8 cellular contexts compared by ENCODE assay signal in the genomic region with DNA sequence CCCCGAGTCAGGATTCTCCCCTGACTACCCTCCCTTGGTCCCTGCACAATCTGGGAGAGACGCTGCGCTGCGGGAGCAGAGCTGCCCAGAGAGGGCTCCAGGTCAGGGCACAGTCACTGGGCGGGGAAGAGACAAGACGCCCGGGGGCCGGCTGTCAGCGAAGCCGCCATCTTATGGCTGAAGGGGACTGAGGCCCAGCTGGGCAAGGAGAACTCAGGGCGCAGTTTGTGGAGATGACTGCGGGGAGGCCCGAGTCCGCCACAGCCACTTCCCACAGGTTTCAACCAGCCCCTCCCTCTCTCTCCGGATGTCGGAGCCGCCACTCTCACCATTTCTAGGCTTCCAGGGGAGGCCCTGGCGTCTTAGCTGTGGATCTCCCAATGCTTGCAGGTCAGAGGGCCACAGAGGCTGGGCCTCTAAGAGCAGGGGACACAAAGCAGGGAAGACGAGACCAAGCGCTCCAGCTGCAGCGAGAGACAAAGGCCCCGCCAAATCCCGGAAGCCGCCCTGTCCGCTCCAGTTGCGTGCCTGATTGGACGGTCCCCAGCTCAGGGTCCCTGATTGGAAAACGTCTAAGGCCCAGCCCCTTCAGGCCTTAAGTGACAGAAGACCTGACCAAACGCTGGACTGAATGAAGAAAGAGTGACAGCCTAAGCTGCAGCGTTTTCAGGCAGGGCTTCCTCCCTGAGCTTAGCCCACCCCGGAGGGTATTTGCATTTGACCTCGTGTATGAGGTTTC. TPM values are rescaled to one million over a fixed set of nuclear protein-coding genes. Genes with fewer than 3 reads are reported as not detected.
DNase-seq lines count a peak whose midpoint lies in the region; ATAC-seq, FAIRE-seq and TF ChIP-seq lines count a peak whose summit lies in the region.

A gene (minus strand): TSS at position 484 of the 739 bp plus-strand sequence. CDS start 152 bp downstream, at position 332.

- ATAC-seq in GM19043 (IDR thresholded peaks at IDR 0.05; ENCODE audit: low read depth, unreplicated experiment) (peak; percentile 100), HG03354 (IDR thresholded peaks at IDR 0.05; ENCODE audit: poor library complexity, severe bottlenecking, unreplicated experiment) (peak; percentile 99)
- peak; percentile 100 for ATAC-seq in activated CD4-positive, alpha-beta T cell treated with anti-CD3 and anti-CD28 coated beads for 36 hours

- peak within 1 kb of the TSS; percentile 96 for H3K27ac Mint-ChIP-seq in activated CD4-positive, alpha-beta T cell treated with anti-CD3 and anti-CD28 coated beads for 36 hours

- CTCF ChIA-PET in activated CD4-positive, alpha-beta T cell treated with anti-CD3 and anti-CD28 coated beads for 36 hours (lab: Charles Lee) = interaction anchor here (0.7 to 1.4 kb wide), 5 partner anchors 13 to 145 kb away, joined by 3 to 4 read pairs (median 4); a partner anchor contains a TSS

- H3K4me3 Mint-ChIP-seq in activated CD4-positive, alpha-beta T cell treated with anti-CD3 and anti-CD28 coated beads for 36 hours = peak within 1 kb of the TSS; percentile 87

- TF ChIP-seq CTCF in AG10803 (conservative IDR thresholded peaks at IDR 0.05; ENCODE audit: low read length) = no peak

- H3K4me3 ChIP-seq in AG10803 (ENCODE audit: low read length) = peak within 1 kb of the TSS; percentile 79

- H3K36me3 Mint-ChIP-seq in activated CD4-positive, alpha-beta T cell treated with anti-CD3 and anti-CD28 coated beads for 36 hours (ENCODE audit: low read depth) = peaks cover 34% of the 10 kb centered on the region

- H3K27me3 Mint-ChIP-seq in activated CD4-positive, alpha-beta T cell treated with anti-CD3 and anti-CD28 coated beads for 36 hours = no peaks in the 10 kb centered on the region

- DNase-seq in AG10803 (ENCODE audit: low read depth) (peak; percentile 97), NCI-H524 (lab: John Stamatoyannopoulos, UW) (peak; percentile 97 to 99), kidney glomerular epithelial cell (lab: John Stamatoyannopoulos, UW) (peak; percentile 94)
- DNase-seq in activated CD4-positive, alpha-beta T cell treated with anti-CD3 and anti-CD28 coated beads for 36 hours = peak; percentile 94
- DNase-seq in stimulated activated CD4-positive, alpha-beta T cell treated with anti-CD3 and anti-CD28 coated beads, Interleukin-15, amount 100 ng/mL, for 48 hours (ENCODE audit: low read depth in 2 of 2) = peak; percentile 84

- no peaks in the 10 kb centered on the region for H3K9me3 Mint-ChIP-seq in activated CD4-positive, alpha-beta T cell treated with anti-CD3 and anti-CD28 coated beads for 36 hours (ENCODE audit: low read depth)

- intact Hi-C loops in activated CD4-positive, alpha-beta T cell treated with anti-CD3 and anti-CD28 coated beads for 36 hours (cut with DNase I, micrococcal nuclease) = loop anchor here (1.0 to 10.0 kb wide), 5 partner anchors 14 to 1415 kb away; a partner anchor contains a TSS

- POLR2A ChIA-PET in activated CD4-positive, alpha-beta T cell treated with anti-CD3 and anti-CD28 coated beads for 36 hours (lab: Charles Lee) = interaction anchor here (0.6 to 1.5 kb wide), 7 partner anchors 16 to 1921 kb away, joined by 3 to 13 read pairs (median 5); a partner anchor contains a TSS

- peaks cover 12% of the 10 kb centered on the region for H3K4me1 Mint-ChIP-seq in activated CD4-positive, alpha-beta T cell treated with anti-CD3 and anti-CD28 coated beads for 36 hours

- peak; percentile 69 for FAIRE-seq in colon (lab: Jason Lieb, UNC)

RNA-seq across cellular contexts. Expression of the gene that starts here (rescaled TPM):
- total RNA-seq in activated CD4-positive, alpha-beta T cell treated with anti-CD3 and anti-CD28 coated beads for 36 hours = 10 to 100 TPM; 15.1 to 19.1 TPM

Comparison
In these comparisons a context has a peak if more than half of its experiments do, and no peak if none do; other contexts are left out.
1. Peak in every context shown above with its lines: DNase-seq, ATAC-seq and H3K4me3 ChIP-seq.